8 cellular contexts compared by ENCODE assay signal in the genomic region with DNA sequence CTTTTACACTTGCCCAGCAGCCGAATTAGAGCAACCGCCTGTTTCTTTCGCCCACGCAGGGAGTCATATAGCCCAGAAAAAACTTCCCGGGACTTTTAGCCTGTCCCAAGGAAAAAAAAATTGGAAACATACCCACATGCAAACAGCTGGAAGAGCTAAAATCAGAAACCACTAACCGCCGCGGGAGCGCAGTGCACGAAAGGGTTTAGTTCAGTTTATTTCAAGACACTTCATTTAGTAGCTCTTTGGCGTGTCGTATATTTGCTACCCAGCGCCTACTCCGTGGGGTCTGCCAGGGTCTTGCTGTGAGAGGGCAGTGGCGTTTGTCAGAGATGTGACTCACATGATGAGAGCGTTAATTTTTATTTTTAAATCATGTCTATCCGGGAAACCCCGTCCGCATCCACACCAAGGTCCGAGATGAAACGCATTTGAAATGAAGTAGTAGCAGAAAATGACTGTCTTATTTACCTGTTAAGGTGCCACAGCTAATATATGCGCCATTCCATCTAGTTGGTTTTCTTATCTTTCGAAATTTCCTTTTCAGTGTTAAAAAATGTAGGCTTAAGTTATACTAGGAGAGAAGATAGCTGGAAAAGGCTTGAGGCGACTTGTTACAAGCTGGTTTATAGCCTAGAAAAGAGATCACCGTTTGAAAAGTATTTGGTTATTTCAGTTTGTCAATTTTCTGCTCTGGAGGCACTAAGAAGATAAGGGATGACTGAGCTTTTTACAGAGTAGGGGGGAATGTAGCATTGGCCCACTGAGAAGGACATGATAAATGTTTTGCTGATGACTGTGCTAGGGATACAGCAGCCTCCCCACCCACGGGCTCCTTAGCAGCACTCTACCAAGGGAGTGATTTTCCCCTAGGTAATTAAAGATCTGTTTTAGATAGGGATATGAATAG. TPM values are rescaled to one million over a fixed set of nuclear protein-coding genes. Genes with fewer than 3 reads are reported as not detected.
DNase-seq lines count a peak whose midpoint lies in the region; ATAC-seq and TF ChIP-seq lines count a peak whose summit lies in the region.

No MANE protein-coding gene starts in this region.

- DNase-seq in NCI-H146 (lab: John Stamatoyannopoulos, UW) (peak; percentile 44), NCI-H146 treated with DMSO at 0.1 percent for 48 hours (lab: John Stamatoyannopoulos, UW; ENCODE audit: unreplicated experiment) (no peak), NCI-H226 (peak; percentile 66), breast epithelium (ENCODE audit: low spot score in 2 of 2) (peak in 1 of 2 donors; percentile 35), thyroid gland (peak; percentile 47 to 57), MV-4-11 (lab: John Stamatoyannopoulos, UW) (no peak)

- intact Hi-C loops in breast epithelium (cut with DNase I; ENCODE audit: low total_unique reads) (no loop called here), thyroid gland (cut with DNase I) (no loop called here)

- H3K36me3 ChIP-seq in breast epithelium: no peaks in the 10 kb centered on the region
- H3K36me3 ChIP-seq in liver (ENCODE audit: control insufficient read depth in 4 of 4, insufficient read depth in 3 of 4, low read depth in 1 of 4, low read length in 3 of 4): no peaks in the 10 kb centered on the region
- H3K36me3 ChIP-seq in thyroid gland: peaks cover 0 to 4% of the 10 kb centered on the region in 2 donors

- no peaks in the 10 kb centered on the region for H3K4me1 ChIP-seq in breast epithelium
- peaks cover 2 to 21% (median 13%) of the 10 kb centered on the region in 4 donors for H3K4me1 ChIP-seq in liver (ENCODE audit: control insufficient read depth in 4 of 4, insufficient read depth in 4 of 4, low read length in 3 of 4)
- H3K4me1 ChIP-seq in thyroid gland: peaks cover 17 to 23% of the 10 kb centered on the region in 2 donors

- 26% methylated on average over 26 of the region's 26 CpGs for WGBS in liver
- WGBS in thyroid gland, 2 donors: 10 to 18% methylated on average over 26 of the region's 26 CpGs

- H3K9me3 ChIP-seq in breast epithelium (no peaks in the 10 kb centered on the region), liver (ENCODE audit: control insufficient read depth in 4 of 4, low read length in 3 of 4) (no peaks in the 10 kb centered on the region), thyroid gland (no peaks in the 10 kb centered on the region)

- H3K4me3 ChIP-seq in breast epithelium (peak overlapping the region; percentile 70 to 91 (median 80)), liver (ENCODE audit: low read depth in 1 of 3, low read length in 3 of 3) (peak overlapping the region in 2 of 3 donors; percentile 46 to 86), thyroid gland (replicated peaks in 1 of 3) (peak overlapping the region in 2 of 3 donors; percentile 56 to 67)

- TF ChIP-seq RAD21 in liver (IDR thresholded peaks at IDR 0.05): no peak

- no peak for TF ChIP-seq CTCF in breast epithelium (IDR thresholded peaks at IDR 0.05)
- TF ChIP-seq CTCF in liver (IDR thresholded peaks at IDR 0.05; ENCODE audit: low read depth, low read length, missing input control): no peak
- no peak for TF ChIP-seq CTCF in thyroid gland (IDR thresholded peaks at IDR 0.05)

- ATAC-seq in GM21367 (IDR thresholded peaks at IDR 0.05; ENCODE audit: unreplicated experiment): no peak

- no peaks in the 10 kb centered on the region for H3K27me3 ChIP-seq in breast epithelium
- no peaks in the 10 kb centered on the region for H3K27me3 ChIP-seq in liver (ENCODE audit: control insufficient read depth in 4 of 4, insufficient read depth in 4 of 4, low read length in 3 of 4)
- H3K27me3 ChIP-seq in thyroid gland: no peaks in the 10 kb centered on the region

- TF ChIP-seq POLR2A in breast epithelium (IDR thresholded peaks at IDR 0.05) (no peak), thyroid gland (IDR thresholded peaks at IDR 0.05) (no peak)

- H3K27ac ChIP-seq in breast epithelium (peak overlapping the region; percentile 81 to 92), liver (ENCODE audit: low read depth in 1 of 2, low read length in 2 of 2) (no peak overlapping the region), thyroid gland (peak overlapping the region; percentile 76 to 93 (median 87))

- H3K9ac ChIP-seq in liver (ENCODE audit: low read depth in 1 of 2, low read length in 2 of 2): peak overlapping the region in 1 of 2 donors; percentile 12

TF ChIP-seq in liver, 16 proteins besides CTCF, POLR2A, EP300 and RAD21:
- TF ChIP-seq HNF4A (conservative IDR thresholded peaks at IDR 0.05) (no peak), HNF4G (IDR thresholded peaks at IDR 0.05) (no peak), FOXA2 (IDR thresholded peaks at IDR 0.05) (no peak), RXRA (IDR thresholded peaks at IDR 0.05) (no peak), FOXA1 (IDR thresholded peaks at IDR 0.05) (no peak), EGR1 (IDR thresholded peaks at IDR 0.05; ENCODE audit: low read depth in 2 of 2) (no peak), TAF1 (conservative IDR thresholded peaks at IDR 0.05) (no peak), GABPA (IDR thresholded peaks at IDR 0.05 in 1 of 2, conservative IDR thresholded peaks at IDR 0.05 in 1 of 2) (no peak), YY1 (IDR thresholded peaks at IDR 0.05) (no peak), NR2F2 (IDR thresholded peaks at IDR 0.05) (no peak), SP1 (IDR thresholded peaks at IDR 0.05) (no peak), JUND (IDR thresholded peaks at IDR 0.05) (no peak)
- TF ChIP-seq, protein P1, sequence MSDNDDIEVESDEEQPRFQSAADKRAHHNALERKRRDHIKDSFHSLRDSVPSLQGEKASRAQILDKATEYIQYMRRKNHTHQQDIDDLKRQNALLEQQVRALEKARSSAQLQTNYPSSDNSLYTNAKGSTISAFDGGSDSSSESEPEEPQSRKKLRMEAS (IDR thresholded peaks at IDR 0.05): no peak
- TF ChIP-seq, protein P2, sequence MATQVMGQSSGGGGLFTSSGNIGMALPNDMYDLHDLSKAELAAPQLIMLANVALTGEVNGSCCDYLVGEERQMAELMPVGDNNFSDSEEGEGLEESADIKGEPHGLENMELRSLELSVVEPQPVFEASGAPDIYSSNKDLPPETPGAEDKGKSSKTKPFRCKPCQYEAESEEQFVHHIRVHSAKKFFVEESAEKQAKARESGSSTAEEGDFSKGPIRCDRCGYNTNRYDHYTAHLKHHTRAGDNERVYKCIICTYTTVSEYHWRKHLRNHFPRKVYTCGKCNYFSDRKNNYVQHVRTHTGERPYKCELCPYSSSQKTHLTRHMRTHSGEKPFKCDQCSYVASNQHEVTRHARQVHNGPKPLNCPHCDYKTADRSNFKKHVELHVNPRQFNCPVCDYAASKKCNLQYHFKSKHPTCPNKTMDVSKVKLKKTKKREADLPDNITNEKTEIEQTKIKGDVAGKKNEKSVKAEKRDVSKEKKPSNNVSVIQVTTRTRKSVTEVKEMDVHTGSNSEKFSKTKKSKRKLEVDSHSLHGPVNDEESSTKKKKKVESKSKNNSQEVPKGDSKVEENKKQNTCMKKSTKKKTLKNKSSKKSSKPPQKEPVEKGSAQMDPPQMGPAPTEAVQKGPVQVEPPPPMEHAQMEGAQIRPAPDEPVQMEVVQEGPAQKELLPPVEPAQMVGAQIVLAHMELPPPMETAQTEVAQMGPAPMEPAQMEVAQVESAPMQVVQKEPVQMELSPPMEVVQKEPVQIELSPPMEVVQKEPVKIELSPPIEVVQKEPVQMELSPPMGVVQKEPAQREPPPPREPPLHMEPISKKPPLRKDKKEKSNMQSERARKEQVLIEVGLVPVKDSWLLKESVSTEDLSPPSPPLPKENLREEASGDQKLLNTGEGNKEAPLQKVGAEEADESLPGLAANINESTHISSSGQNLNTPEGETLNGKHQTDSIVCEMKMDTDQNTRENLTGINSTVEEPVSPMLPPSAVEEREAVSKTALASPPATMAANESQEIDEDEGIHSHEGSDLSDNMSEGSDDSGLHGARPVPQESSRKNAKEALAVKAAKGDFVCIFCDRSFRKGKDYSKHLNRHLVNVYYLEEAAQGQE (IDR thresholded peaks at IDR 0.05): no peak
- TF ChIP-seq, protein P3, sequence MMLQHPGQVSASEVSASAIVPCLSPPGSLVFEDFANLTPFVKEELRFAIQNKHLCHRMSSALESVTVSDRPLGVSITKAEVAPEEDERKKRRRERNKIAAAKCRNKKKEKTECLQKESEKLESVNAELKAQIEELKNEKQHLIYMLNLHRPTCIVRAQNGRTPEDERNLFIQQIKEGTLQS (IDR thresholded peaks at IDR 0.05): no peak
- TF ChIP-seq, protein P4, sequence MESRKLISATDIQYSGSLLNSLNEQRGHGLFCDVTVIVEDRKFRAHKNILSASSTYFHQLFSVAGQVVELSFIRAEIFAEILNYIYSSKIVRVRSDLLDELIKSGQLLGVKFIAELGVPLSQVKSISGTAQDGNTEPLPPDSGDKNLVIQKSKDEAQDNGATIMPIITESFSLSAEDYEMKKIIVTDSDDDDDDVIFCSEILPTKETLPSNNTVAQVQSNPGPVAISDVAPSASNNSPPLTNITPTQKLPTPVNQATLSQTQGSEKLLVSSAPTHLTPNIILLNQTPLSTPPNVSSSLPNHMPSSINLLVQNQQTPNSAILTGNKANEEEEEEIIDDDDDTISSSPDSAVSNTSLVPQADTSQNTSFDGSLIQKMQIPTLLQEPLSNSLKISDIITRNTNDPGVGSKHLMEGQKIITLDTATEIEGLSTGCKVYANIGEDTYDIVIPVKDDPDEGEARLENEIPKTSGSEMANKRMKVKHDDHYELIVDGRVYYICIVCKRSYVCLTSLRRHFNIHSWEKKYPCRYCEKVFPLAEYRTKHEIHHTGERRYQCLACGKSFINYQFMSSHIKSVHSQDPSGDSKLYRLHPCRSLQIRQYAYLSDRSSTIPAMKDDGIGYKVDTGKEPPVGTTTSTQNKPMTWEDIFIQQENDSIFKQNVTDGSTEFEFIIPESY (IDR thresholded peaks at IDR 0.05): no peak
TF ChIP-seq in liver: peak in this region for 0.

RNA-seq across cellular contexts. Expression of gene KLF5, which starts 1.7 kb away (rescaled TPM):
- total RNA-seq in breast epithelium (10 to 100 TPM in 2 of 3 donors, 1 to 10 TPM in 1; 2.2 to 30.7 (median 10.5) TPM), liver (under 1 TPM; 0.33 to 0.61 TPM), thyroid gland (10 to 100 TPM; 15.6 to 37.2 (median 23.6) TPM)
- polyA plus RNA-seq in liver: under 1 TPM; 0.25 to 0.38 TPM

Comparison
In these comparisons a context has a peak if more than half of its experiments do, and no peak if none do; other contexts are left out.
1. DNase-seq: peak in NCI-H146 (single experiment), NCI-H226 (single experiment) and thyroid gland (2 of 2); none in NCI-H146 treated with DMSO at 0.1 percent for 48 hours (single experiment) and MV-4-11 (single experiment).
2. H3K27ac ChIP-seq: peak in breast epithelium (2 of 2) and thyroid gland (3 of 3); none in liver (0 of 2).
3. Peak in every context shown above with its lines, with median percentiles within 50 percentile points of each other: H3K4me3 ChIP-seq.